1 cellular context compared by ENCODE assay signal in the genomic region with DNA sequence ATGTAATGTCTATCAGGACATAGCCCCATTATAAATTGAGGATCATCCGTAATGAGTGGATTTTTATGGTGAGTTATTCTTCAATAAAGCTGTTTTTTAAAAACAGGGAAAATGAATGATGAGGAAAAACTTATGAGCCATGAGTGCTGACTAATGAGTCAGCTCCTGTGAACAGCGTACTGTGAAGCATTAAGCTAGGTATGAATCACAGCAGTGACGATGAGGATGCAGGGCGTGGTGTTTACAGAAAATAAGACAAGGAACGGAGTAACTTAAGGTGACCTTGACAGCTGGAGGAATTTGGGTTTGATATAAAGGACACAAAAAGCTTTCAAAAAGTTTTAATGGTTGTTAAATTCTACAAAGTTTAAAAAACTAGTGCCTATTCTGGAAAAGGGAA.
TF ChIP-seq lines count a peak whose summit lies in the region.

No MANE protein-coding gene starts in this region.

TF ChIP-seq in IMR-90, 13 proteins besides CTCF, POLR2A, EP300 and RAD21 (continued from another document):
- TF ChIP-seq, protein P1, sequence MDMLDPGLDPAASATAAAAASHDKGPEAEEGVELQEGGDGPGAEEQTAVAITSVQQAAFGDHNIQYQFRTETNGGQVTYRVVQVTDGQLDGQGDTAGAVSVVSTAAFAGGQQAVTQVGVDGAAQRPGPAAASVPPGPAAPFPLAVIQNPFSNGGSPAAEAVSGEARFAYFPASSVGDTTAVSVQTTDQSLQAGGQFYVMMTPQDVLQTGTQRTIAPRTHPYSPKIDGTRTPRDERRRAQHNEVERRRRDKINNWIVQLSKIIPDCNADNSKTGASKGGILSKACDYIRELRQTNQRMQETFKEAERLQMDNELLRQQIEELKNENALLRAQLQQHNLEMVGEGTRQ (IDR thresholded peaks at IDR 0.05; ENCODE audit: low read depth, low read length): no peak
TF ChIP-seq in IMR-90: peak in this region for 2.
